Comparison of ENCODE assay signal across 1 cellular context in the genomic region with DNA sequence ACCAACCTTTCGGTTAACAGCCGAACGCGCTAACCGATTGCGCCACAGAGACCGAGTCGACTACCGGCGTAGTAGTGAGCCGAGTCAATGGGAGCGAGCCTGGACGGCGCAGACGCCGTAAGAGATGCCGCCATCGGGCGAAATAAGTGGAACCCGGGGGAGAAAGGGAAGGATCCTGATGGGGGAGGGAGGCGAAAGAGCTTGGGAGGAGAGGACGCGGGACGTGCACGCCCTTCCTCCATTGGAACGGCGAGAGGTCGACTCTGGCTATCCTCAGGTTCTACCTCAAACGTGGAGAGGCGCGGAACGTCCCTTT.
TF ChIP-seq lines count a peak whose summit lies in the region.

No MANE protein-coding gene starts in this region.

TF ChIP-seq in HepG2, 621 proteins besides CTCF, POLR2A, EP300 and RAD21 (continues in another document):
- TF ChIP-seq POGZ (CRISPR knock-in tag; IDR thresholded peaks at IDR 0.05), result 0 out of 2 replicates have a peak, but pooled peaks have one; percentile 34
- no peak for TF ChIP-seq ZNF317 (CRISPR knock-in tag; IDR thresholded peaks at IDR 0.05)
- TF ChIP-seq HOXA9 (CRISPR knock-in tag; IDR thresholded peaks at IDR 0.05; ENCODE audit: borderline replicate concordance), result 0 out of 2 replicates have a peak, but pooled peaks have one; percentile 54
- TF ChIP-seq DR1 (CRISPR knock-in tag; IDR thresholded peaks at IDR 0.05), result no peak
- TF ChIP-seq ZNF850 (CRISPR knock-in tag; conservative IDR thresholded peaks at IDR 0.05), result no peak; the same call in 1 of the 2 replicates
- TF ChIP-seq, protein P1, sequence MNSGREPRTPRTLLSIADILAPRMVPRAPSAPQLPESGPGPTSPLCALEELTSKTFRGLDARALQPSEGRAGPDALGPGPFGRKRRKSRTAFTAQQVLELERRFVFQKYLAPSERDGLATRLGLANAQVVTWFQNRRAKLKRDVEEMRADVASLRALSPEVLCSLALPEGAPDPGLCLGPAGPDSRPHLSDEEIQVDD (CRISPR knock-in tag; IDR thresholded peaks at IDR 0.05; ENCODE audit: borderline replicate concordance), result no peak; the same call in 1 of the 2 replicates
- peak; percentile 48 for TF ChIP-seq ZFP36 (IDR thresholded peaks at IDR 0.05; ENCODE audit: borderline replicate concordance, low read depth, low read length, partially characterized antibody)
- peak; percentile 49; the same call in 1 of the 2 replicates for TF ChIP-seq MAZ (IDR thresholded peaks at IDR 0.05; ENCODE audit: borderline replicate concordance, low read depth, low read length)
- peak; percentile 31; the same call in 1 of the 2 replicates for TF ChIP-seq MAZ (CRISPR knock-in tag; IDR thresholded peaks at IDR 0.05; ENCODE audit: low read depth)
- peak; percentile 35; the same call in 1 of the 2 replicates for TF ChIP-seq PHF8 (CRISPR knock-in tag; IDR thresholded peaks at IDR 0.05)
- peak; percentile 43; the same call in 1 of the 2 replicates for TF ChIP-seq ARNT2 (CRISPR knock-in tag; IDR thresholded peaks at IDR 0.05; ENCODE audit: low read depth)
- peak; percentile 84 for TF ChIP-seq ERF (CRISPR knock-in tag; IDR thresholded peaks at IDR 0.05)
- TF ChIP-seq SOX13 (IDR thresholded peaks at IDR 0.05), result no peak
- peak in 1 of 2 experiments; percentile 42; a peak in 1 of 4 replicates for TF ChIP-seq SOX13 (CRISPR knock-in tag; conservative IDR thresholded peaks at IDR 0.05 in 1 of 2, IDR thresholded peaks at IDR 0.05 in 1 of 2)
- peak; percentile 42; the same call in 1 of the 2 replicates for TF ChIP-seq ESRRA (CRISPR knock-in tag; IDR thresholded peaks at IDR 0.05; ENCODE audit: low read depth)
- peak; percentile 47; the same call in 1 of the 2 replicates for TF ChIP-seq GZF1 (CRISPR knock-in tag; IDR thresholded peaks at IDR 0.05)
- TF ChIP-seq, protein P2, sequence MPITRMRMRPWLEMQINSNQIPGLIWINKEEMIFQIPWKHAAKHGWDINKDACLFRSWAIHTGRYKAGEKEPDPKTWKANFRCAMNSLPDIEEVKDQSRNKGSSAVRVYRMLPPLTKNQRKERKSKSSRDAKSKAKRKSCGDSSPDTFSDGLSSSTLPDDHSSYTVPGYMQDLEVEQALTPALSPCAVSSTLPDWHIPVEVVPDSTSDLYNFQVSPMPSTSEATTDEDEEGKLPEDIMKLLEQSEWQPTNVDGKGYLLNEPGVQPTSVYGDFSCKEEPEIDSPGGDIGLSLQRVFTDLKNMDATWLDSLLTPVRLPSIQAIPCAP (CRISPR knock-in tag; IDR thresholded peaks at IDR 0.05; ENCODE audit: low read depth), result no peak
- TF ChIP-seq STAT5B (CRISPR knock-in tag; IDR thresholded peaks at IDR 0.05), result peak; percentile 63; the same call in 1 of the 2 replicates
- TF ChIP-seq CSRNP1 (CRISPR knock-in tag; IDR thresholded peaks at IDR 0.05), result no peak; the same call in 1 of the 2 replicates
- TF ChIP-seq SALL1 (CRISPR knock-in tag; IDR thresholded peaks at IDR 0.05), result peak; percentile 87
- no peak for TF ChIP-seq GTF2F1 (IDR thresholded peaks at IDR 0.05; ENCODE audit: low read length)
- no peak for TF ChIP-seq ZNF138 (CRISPR knock-in tag; IDR thresholded peaks at IDR 0.05; ENCODE audit: low read depth)
- TF ChIP-seq HOXA5 (CRISPR knock-in tag; IDR thresholded peaks at IDR 0.05), result 0 out of 2 replicates have a peak, but pooled peaks have one; percentile 79
- peak; percentile 58; the same call in 1 of the 2 replicates for TF ChIP-seq AHR (CRISPR knock-in tag; IDR thresholded peaks at IDR 0.05)
- TF ChIP-seq CBFB (CRISPR knock-in tag; IDR thresholded peaks at IDR 0.05), result peak; percentile 82
- TF ChIP-seq, protein P3, sequence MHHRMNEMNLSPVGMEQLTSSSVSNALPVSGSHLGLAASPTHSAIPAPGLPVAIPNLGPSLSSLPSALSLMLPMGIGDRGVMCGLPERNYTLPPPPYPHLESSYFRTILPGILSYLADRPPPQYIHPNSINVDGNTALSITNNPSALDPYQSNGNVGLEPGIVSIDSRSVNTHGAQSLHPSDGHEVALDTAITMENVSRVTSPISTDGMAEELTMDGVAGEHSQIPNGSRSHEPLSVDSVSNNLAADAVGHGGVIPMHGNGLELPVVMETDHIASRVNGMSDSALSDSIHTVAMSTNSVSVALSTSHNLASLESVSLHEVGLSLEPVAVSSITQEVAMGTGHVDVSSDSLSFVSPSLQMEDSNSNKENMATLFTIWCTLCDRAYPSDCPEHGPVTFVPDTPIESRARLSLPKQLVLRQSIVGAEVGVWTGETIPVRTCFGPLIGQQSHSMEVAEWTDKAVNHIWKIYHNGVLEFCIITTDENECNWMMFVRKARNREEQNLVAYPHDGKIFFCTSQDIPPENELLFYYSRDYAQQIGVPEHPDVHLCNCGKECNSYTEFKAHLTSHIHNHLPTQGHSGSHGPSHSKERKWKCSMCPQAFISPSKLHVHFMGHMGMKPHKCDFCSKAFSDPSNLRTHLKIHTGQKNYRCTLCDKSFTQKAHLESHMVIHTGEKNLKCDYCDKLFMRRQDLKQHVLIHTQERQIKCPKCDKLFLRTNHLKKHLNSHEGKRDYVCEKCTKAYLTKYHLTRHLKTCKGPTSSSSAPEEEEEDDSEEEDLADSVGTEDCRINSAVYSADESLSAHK (CRISPR knock-in tag; IDR thresholded peaks at IDR 0.05; ENCODE audit: borderline replicate concordance), result no peak
- TF ChIP-seq SUZ12 (IDR thresholded peaks at IDR 0.05; ENCODE audit: low read depth, low read length), result no peak
- TF ChIP-seq, protein P4, sequence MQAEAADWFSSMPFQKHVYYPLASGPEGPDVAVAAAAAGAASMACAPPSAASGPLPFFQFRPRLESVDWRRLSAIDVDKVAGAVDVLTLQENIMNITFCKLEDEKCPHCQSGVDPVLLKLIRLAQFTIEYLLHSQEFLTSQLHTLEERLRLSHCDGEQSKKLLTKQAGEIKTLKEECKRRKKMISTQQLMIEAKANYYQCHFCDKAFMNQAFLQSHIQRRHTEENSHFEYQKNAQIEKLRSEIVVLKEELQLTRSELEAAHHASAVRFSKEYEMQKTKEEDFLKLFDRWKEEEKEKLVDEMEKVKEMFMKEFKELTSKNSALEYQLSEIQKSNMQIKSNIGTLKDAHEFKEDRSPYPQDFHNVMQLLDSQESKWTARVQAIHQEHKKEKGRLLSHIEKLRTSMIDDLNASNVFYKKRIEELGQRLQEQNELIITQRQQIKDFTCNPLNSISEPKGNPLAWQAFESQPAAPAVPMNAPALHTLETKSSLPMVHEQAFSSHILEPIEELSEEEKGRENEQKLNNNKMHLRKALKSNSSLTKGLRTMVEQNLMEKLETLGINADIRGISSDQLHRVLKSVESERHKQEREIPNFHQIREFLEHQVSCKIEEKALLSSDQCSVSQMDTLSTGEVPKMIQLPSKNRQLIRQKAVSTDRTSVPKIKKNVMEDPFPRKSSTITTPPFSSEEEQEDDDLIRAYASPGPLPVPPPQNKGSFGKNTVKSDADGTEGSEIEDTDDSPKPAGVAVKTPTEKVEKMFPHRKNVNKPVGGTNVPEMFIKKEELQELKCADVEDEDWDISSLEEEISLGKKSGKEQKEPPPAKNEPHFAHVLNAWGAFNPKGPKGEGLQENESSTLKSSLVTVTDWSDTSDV (CRISPR knock-in tag; IDR thresholded peaks at IDR 0.05), result no peak
- peak; percentile 30; the same call in 1 of the 2 replicates for TF ChIP-seq NRL (CRISPR knock-in tag; IDR thresholded peaks at IDR 0.05; ENCODE audit: borderline replicate concordance)
- TF ChIP-seq ZNF556 (CRISPR knock-in tag; IDR thresholded peaks at IDR 0.05; ENCODE audit: borderline replicate concordance), result peak; percentile 66; the same call in 1 of the 2 replicates
- TF ChIP-seq, protein P5, sequence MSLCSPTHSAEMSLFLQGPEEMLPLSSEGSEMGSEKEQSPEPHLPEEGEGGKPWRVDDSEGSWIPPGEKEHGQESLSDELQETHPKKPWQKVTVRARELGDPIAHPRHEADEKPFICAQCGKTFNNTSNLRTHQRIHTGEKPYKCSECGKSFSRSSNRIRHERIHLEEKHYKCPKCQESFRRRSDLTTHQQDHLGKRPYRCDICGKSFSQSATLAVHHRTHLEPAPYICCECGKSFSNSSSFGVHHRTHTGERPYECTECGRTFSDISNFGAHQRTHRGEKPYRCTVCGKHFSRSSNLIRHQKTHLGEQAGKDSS (CRISPR knock-in tag; IDR thresholded peaks at IDR 0.05; ENCODE audit: borderline replicate concordance, low read depth), result peak; percentile 81; the same call in 1 of the 2 replicates
- peak; percentile 59 for TF ChIP-seq RARA (CRISPR knock-in tag; IDR thresholded peaks at IDR 0.05)
- TF ChIP-seq ZBTB37 (CRISPR knock-in tag; IDR thresholded peaks at IDR 0.05), result no peak
- TF ChIP-seq THAP8 (CRISPR knock-in tag; IDR thresholded peaks at IDR 0.05; ENCODE audit: borderline replicate concordance), result peak; percentile 42; the same call in 1 of the 2 replicates
- TF ChIP-seq, protein P6, sequence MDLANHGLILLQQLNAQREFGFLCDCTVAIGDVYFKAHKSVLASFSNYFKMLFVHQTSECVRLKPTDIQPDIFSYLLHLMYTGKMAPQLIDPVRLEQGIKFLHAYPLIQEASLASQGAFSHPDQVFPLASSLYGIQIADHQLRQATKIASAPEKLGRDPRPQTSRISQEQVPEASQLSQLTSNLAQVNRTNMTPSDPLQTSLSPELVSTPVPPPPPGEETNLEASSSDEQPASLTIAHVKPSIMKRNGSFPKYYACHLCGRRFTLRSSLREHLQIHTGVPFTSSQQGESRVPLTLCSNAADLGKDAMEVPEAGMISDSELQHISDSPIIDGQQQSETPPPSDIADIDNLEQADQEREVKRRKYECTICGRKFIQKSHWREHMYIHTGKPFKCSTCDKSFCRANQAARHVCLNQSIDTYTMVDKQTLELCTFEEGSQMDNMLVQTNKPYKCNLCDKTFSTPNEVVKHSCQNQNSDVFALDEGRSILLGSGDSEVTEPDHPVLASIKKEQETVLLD (CRISPR knock-in tag; IDR thresholded peaks at IDR 0.05; ENCODE audit: low read depth), result peak; percentile 74; the same call in 1 of the 2 replicates
- no peak; the same call in 1 of the 2 replicates for TF ChIP-seq MIER3 (CRISPR knock-in tag; IDR thresholded peaks at IDR 0.05; ENCODE audit: borderline replicate concordance)
- TF ChIP-seq IKZF1 (IDR thresholded peaks at IDR 0.05), result no peak
- TF ChIP-seq, protein P7, sequence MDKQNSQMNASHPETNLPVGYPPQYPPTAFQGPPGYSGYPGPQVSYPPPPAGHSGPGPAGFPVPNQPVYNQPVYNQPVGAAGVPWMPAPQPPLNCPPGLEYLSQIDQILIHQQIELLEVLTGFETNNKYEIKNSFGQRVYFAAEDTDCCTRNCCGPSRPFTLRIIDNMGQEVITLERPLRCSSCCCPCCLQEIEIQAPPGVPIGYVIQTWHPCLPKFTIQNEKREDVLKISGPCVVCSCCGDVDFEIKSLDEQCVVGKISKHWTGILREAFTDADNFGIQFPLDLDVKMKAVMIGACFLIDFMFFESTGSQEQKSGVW (CRISPR knock-in tag; IDR thresholded peaks at IDR 0.05; ENCODE audit: borderline replicate concordance), result no peak
- no peak for TF ChIP-seq GLI4 (CRISPR knock-in tag; IDR thresholded peaks at IDR 0.05; ENCODE audit: borderline replicate concordance)
- TF ChIP-seq ISL2 (CRISPR knock-in tag; IDR thresholded peaks at IDR 0.05), result no peak
- no peak for TF ChIP-seq ZNF382 (CRISPR knock-in tag; IDR thresholded peaks at IDR 0.05; ENCODE audit: borderline replicate concordance)
- no peak for TF ChIP-seq THYN1 (CRISPR knock-in tag; IDR thresholded peaks at IDR 0.05; ENCODE audit: borderline replicate concordance, low read depth)
- TF ChIP-seq MEIS2 (CRISPR knock-in tag; IDR thresholded peaks at IDR 0.05), result no peak
- no peak for TF ChIP-seq ZNF644 (CRISPR knock-in tag; IDR thresholded peaks at IDR 0.05; ENCODE audit: low read depth)
- no peak for TF ChIP-seq KLF13 (CRISPR knock-in tag; IDR thresholded peaks at IDR 0.05)
- TF ChIP-seq TRAFD1 (CRISPR knock-in tag; IDR thresholded peaks at IDR 0.05; ENCODE audit: borderline replicate concordance), result no peak
- peak; percentile 93; the same call in 1 of the 2 replicates for TF ChIP-seq ZNF605 (CRISPR knock-in tag; IDR thresholded peaks at IDR 0.05)
